ENCODE assay signal across 15 cellular contexts in the genomic region with DNA sequence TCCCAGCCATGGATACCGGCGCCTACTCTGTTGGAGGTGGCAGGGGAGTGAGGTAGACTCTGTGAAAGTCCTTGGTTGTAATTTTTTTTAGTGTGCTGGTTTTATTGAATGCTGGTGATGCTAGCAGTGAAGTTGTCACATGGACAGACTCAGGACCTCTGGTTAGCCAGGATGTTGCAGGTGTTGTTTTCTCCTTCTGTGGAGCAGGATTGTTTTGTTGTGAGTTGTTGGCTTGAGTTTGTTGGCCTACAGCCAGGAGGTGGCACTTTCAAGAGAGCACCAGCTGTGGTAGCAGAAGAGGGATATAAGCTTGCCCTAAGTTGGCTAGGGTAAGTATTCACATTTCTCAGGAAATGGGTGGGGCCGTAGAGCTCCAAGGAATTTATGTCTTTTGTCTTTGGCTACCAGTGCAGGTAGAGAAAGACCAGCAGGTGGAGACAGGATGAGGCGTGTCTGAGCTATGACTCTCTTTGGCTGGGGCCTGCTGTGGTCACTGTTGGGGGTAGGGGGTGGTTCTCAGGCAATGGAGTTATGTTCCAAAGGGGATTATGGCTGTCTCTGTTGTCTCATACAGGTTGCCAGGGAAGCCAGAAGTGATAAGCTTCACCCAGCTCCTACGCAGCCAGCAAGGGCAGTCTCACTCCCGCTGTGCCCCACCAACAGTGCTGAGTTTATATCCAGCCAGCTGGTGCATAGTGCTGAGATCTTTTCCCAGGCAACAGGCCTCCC.
DNase-seq lines count a peak whose midpoint lies in the region; ATAC-seq and TF ChIP-seq lines count a peak whose summit lies in the region.
"Had no signal": no experiment of that assay in that cellular context is flagged by ENCODE, and none has a peak within 500 bp of the region (broad histone marks: within the 10 kb centered on the region; RNA-seq: fewer than 3 reads in every experiment).

No MANE protein-coding gene starts in this region.

- TF ChIP-seq CTCF in C4-2B (conservative IDR thresholded peaks at IDR 0.05) (0 out of 2 replicates have a peak, but pooled peaks have one; percentile 14), sigmoid colon (IDR thresholded peaks at IDR 0.05) (no peak)

- ATAC-seq in esophagus mucosa (peak; percentile 98), HG02885 (IDR thresholded peaks at IDR 0.05; ENCODE audit: poor library complexity, unreplicated experiment) (no peak), GM19467 (IDR thresholded peaks at IDR 0.05; ENCODE audit: unreplicated experiment) (no peak)
- ATAC-seq: SK-N-SH treated with all-trans-retinoic acid at 6 μM for 48 hours had no signal

- H3K27me3 ChIP-seq in HUES6 (ENCODE audit: control insufficient read depth, insufficient read depth, low read length) (no peaks in the 10 kb centered on the region), sigmoid colon (no peaks in the 10 kb centered on the region)
- H3K27me3 ChIP-seq: tibial artery had no signal

- WGBS in sigmoid colon, 2 donors, result 62 to 89% methylated on average over 6 of the region's 6 CpGs

- intact Hi-C loops in sigmoid colon (cut with DNase I), result no loop called here

- no peak overlapping the region for H3K4me3 ChIP-seq in HUES6 (ENCODE audit: low read depth, low read length)
- H3K4me3 ChIP-seq in sigmoid colon, result no peak overlapping the region
- H3K4me3 ChIP-seq: tibial artery had no signal

- H3K4me1 ChIP-seq in HUES6 (ENCODE audit: control insufficient read depth, insufficient read depth, low read length), result peaks cover 10% of the 10 kb centered on the region; the same call in 1 of the 2 replicates
- no peaks in the 10 kb centered on the region for H3K4me1 ChIP-seq in sigmoid colon
- H3K4me1 ChIP-seq: tibial artery had no signal

- H3K27ac ChIP-seq in C4-2B, result no peak overlapping the region
- H3K27ac ChIP-seq in HUES6 (ENCODE audit: low read depth, low read length), result peak overlapping the region; percentile 19; the same call in 1 of the 2 replicates
- H3K27ac ChIP-seq in sigmoid colon, result no peak overlapping the region
- H3K27ac ChIP-seq: tibial artery, VCaP had no signal

- no peak overlapping the region for H3K9ac ChIP-seq in HUES6 (ENCODE audit: low read length)

- H3K36me3 ChIP-seq in HUES6 (ENCODE audit: control insufficient read depth, insufficient read depth, low read length) (no peaks in the 10 kb centered on the region), sigmoid colon (no peaks in the 10 kb centered on the region)
- H3K36me3 ChIP-seq: tibial artery had no signal

- DNase-seq in NCI-H69 (lab: John Stamatoyannopoulos, UW) (peak; percentile 99), sigmoid colon (no peak)
- no peak for DNase-seq in effector CD4-positive, alpha-beta T cell
- DNase-seq: activated naive CD4-positive, alpha-beta T cell treated with anti-CD3 and anti-CD28 coated beads, Interleukin-2, amount 50 U/mL, for 16 hours; caudate nucleus; NCI-H187 treated with DMSO at 0.1 percent for 48 hours; retina; tibial artery had no signal

- H3K9me3 ChIP-seq in HUES6 (ENCODE audit: control insufficient read depth, insufficient read depth, low read depth, low read length), result no peaks in the 10 kb centered on the region
- no peaks in the 10 kb centered on the region for H3K9me3 ChIP-seq in sigmoid colon
- H3K9me3 ChIP-seq: tibial artery had no signal

- TF ChIP-seq EP300 in sigmoid colon (IDR thresholded peaks at IDR 0.05), result no peak

- no peak for TF ChIP-seq POLR2A in sigmoid colon (IDR thresholded peaks at IDR 0.05)
